In genomic region chr19:12064266-12065099, GRCh38 we compare ENCODE assay signal across 1 cellular context.
TF ChIP-seq lines count a peak whose summit lies in the region.

ZNF844 (plus strand) TSS chr19:12064731; CDS start chr19:12064874, 143 bp downstream.

TF ChIP-seq in HepG2, 621 proteins besides CTCF, POLR2A, EP300 and RAD21 (continued from another document and continues in another):
- no peak for TF ChIP-seq ZNF407 (CRISPR knock-in tag; IDR thresholded peaks at IDR 0.05; ENCODE audit: not compliant biosample characterization)
- no peak for TF ChIP-seq SIX1 (CRISPR knock-in tag; IDR thresholded peaks at IDR 0.05; ENCODE audit: borderline replicate concordance)
- no peak for TF ChIP-seq SRSF4 (IDR thresholded peaks at IDR 0.05; ENCODE audit: low read depth, low read length, poor library complexity, severe bottlenecking)
- TF ChIP-seq ATF1 (CRISPR knock-in tag; IDR thresholded peaks at IDR 0.05) = no peak
- no peak for TF ChIP-seq E2F2 (CRISPR knock-in tag; IDR thresholded peaks at IDR 0.05; ENCODE audit: borderline replicate concordance)
- TF ChIP-seq ZNF276 (CRISPR knock-in tag; IDR thresholded peaks at IDR 0.05; ENCODE audit: low read depth) = no peak
- TF ChIP-seq NCOA2 (CRISPR knock-in tag; IDR thresholded peaks at IDR 0.05) = no peak
- TF ChIP-seq ZNF777 (CRISPR knock-in tag; IDR thresholded peaks at IDR 0.05) = peak; percentile 56; the same call in 1 of the 2 replicates
- no peak for TF ChIP-seq CHD4 (IDR thresholded peaks at IDR 0.05; ENCODE audit: borderline replicate concordance, low read length)
- TF ChIP-seq HDAC1 (CRISPR knock-in tag; IDR thresholded peaks at IDR 0.05) = peak; percentile 44; the same call in 1 of the 2 replicates
- no peak for TF ChIP-seq ZNF879 (CRISPR knock-in tag; IDR thresholded peaks at IDR 0.05)
- TF ChIP-seq SAFB2 (CRISPR knock-in tag; IDR thresholded peaks at IDR 0.05; ENCODE audit: borderline replicate concordance, low read depth) = no peak
- TF ChIP-seq SP140L (CRISPR knock-in tag; IDR thresholded peaks at IDR 0.05; ENCODE audit: borderline replicate concordance) = no peak
- TF ChIP-seq PATZ1 (CRISPR knock-in tag; IDR thresholded peaks at IDR 0.05) = peak; percentile 19; the same call in 1 of the 2 replicates
- TF ChIP-seq SMYD3 (CRISPR knock-in tag; IDR thresholded peaks at IDR 0.05) = no peak
- no peak for TF ChIP-seq CEBPB (IDR thresholded peaks at IDR 0.05; ENCODE audit: borderline replicate concordance, low read depth, low read length)
- no peak for TF ChIP-seq NR2F2 (IDR thresholded peaks at IDR 0.05; ENCODE audit: borderline replicate concordance, low read depth)
- TF ChIP-seq MAX (IDR thresholded peaks at IDR 0.05) = no peak
- no peak for TF ChIP-seq DZIP1 (CRISPR knock-in tag; IDR thresholded peaks at IDR 0.05)
- no peak for TF ChIP-seq ZBTB39 (CRISPR knock-in tag; IDR thresholded peaks at IDR 0.05)
- TF ChIP-seq PBX3 (CRISPR knock-in tag; IDR thresholded peaks at IDR 0.05; ENCODE audit: borderline replicate concordance) = no peak
- peak; percentile 55; the same call in 1 of the 2 replicates for TF ChIP-seq DR1 (CRISPR knock-in tag; IDR thresholded peaks at IDR 0.05)
- TF ChIP-seq HNRNPK (IDR thresholded peaks at IDR 0.05; ENCODE audit: low read depth, low read length, poor library complexity, severe bottlenecking) = no peak
- TF ChIP-seq ZNF607 (CRISPR knock-in tag; IDR thresholded peaks at IDR 0.05; ENCODE audit: borderline replicate concordance) = peak; percentile 49; the same call in 1 of the 2 replicates
- peak; percentile 68; the same call in 1 of the 2 replicates for TF ChIP-seq YEATS4 (CRISPR knock-in tag; IDR thresholded peaks at IDR 0.05; ENCODE audit: borderline replicate concordance)
- TF ChIP-seq SMAD1 (CRISPR knock-in tag; IDR thresholded peaks at IDR 0.05; ENCODE audit: borderline replicate concordance, low read depth) = no peak
- TF ChIP-seq ZNF747 (CRISPR knock-in tag; IDR thresholded peaks at IDR 0.05; ENCODE audit: borderline replicate concordance) = no peak
- TF ChIP-seq UBTF (CRISPR knock-in tag; IDR thresholded peaks at IDR 0.05) = peak; percentile 68; the same call in 1 of the 2 replicates
- TF ChIP-seq MED1 (CRISPR knock-in tag; IDR thresholded peaks at IDR 0.05) = 0 out of 2 replicates have a peak, but pooled peaks have one; percentile 42
- 0 out of 2 replicates have a peak, but pooled peaks have one; percentile 9 for TF ChIP-seq HDAC2 (CRISPR knock-in tag; IDR thresholded peaks at IDR 0.05)
- TF ChIP-seq ZNF33A (CRISPR knock-in tag; IDR thresholded peaks at IDR 0.05; ENCODE audit: borderline replicate concordance) = no peak
- no peak for TF ChIP-seq ZNF615 (CRISPR knock-in tag; IDR thresholded peaks at IDR 0.05; ENCODE audit: borderline replicate concordance)
- no peak for TF ChIP-seq SNAI1 (CRISPR knock-in tag; IDR thresholded peaks at IDR 0.05; ENCODE audit: borderline replicate concordance)
- TF ChIP-seq ZNF878 (CRISPR knock-in tag; IDR thresholded peaks at IDR 0.05) = no peak
